ENCODE assay signal across 16 cellular contexts in the genomic region with DNA sequence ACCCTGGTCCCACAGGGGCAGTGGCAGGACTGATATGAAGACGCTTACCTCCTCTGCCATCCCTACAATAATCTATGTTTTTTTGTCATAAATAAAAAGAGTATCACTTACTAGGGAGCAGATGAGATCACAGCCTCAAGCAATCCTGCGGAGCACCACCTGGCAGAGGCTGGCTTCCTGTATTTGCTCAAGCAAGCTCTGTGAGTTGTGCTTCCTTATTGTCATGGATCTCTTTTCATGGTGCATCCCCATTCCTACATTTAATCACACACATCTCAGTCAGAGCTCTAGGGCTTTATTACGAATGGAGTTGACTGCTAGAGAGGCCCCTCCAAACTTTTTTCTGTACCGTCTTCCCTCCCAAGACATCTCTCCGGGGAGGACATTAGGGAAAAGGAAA.
DNase-seq lines count a peak whose midpoint lies in the region; TF ChIP-seq lines count a peak whose summit lies in the region.
"Had no signal": no experiment of that assay in that cellular context is flagged by ENCODE, and none has a peak within 500 bp of the region (broad histone marks: within the 10 kb centered on the region; RNA-seq: fewer than 3 reads in every experiment).

No MANE protein-coding gene starts in this region.

- in situ Hi-C loops in transverse colon (cut with MboI; ENCODE audit: low pct_ligation_motif_present in 1 of 4, low pct_unique_long_range_greater_than_20kb in 1 of 4, low sequenced_read_pairs in 3 of 4): no loop called here

- TF ChIP-seq POLR2A in transverse colon (IDR thresholded peaks at IDR 0.05): no peak

- no peaks in the 10 kb centered on the region for H3K4me1 ChIP-seq in transverse colon

- peak; percentile 57 for DNase-seq in NCI-H2171 treated with DMSO at 0.1 percent for 48 hours (lab: John Stamatoyannopoulos, UW)
- no peak for DNase-seq in NCI-H2171 (lab: John Stamatoyannopoulos, UW)
- DNase-seq in NCI-H748 (lab: John Stamatoyannopoulos, UW; ENCODE audit: unreplicated experiment): peak; percentile 66
- DNase-seq in epithelial cell of prostate (ENCODE audit: low read depth, low spot score): peak; percentile 45
- peak; percentile 44 for DNase-seq in transverse colon
- DNase-seq in GM19240 (ENCODE audit: insufficient read length, low spot score): no peak
- DNase-seq in GDM1 (lab: John Stamatoyannopoulos, UW): no peak
- no peak for DNase-seq in COR-L47 (lab: John Stamatoyannopoulos, UW)
- DNase-seq: activated CD4-positive, alpha-beta T cell treated with anti-CD3 and anti-CD28 coated beads, Interleukin-2, amount 50 U/mL, for 1 hour; amygdala; CD4-positive, alpha-beta memory T cell; cortex of kidney; NCI-H446; stomach; T-helper 9 cell had no signal

- H3K4me3 ChIP-seq in transverse colon: no peak overlapping the region
- H3K4me3 ChIP-seq: skin epidermis, stomach had no signal

- WGBS in transverse colon (ENCODE audit: low coverage in 1 of 2), 2 donors: 63 to 67% methylated on average over 5 of the region's 5 CpGs

- no peak for TF ChIP-seq EP300 in transverse colon (IDR thresholded peaks at IDR 0.05; ENCODE audit: low read depth)

- no peak for TF ChIP-seq CTCF in transverse colon (IDR thresholded peaks at IDR 0.05)

- H3K27ac ChIP-seq in epithelial cell of prostate: no peak overlapping the region
- no peak overlapping the region for H3K27ac ChIP-seq in transverse colon
- H3K27ac ChIP-seq: skin epidermis, stomach had no signal

- no peaks in the 10 kb centered on the region for H3K27me3 ChIP-seq in transverse colon
- H3K27me3 ChIP-seq: stomach had no signal

- H3K9me3 ChIP-seq in transverse colon: no peaks in the 10 kb centered on the region
- H3K9me3 ChIP-seq: stomach had no signal

- intact Hi-C loops in transverse colon (cut with DNase I; ENCODE audit: low total_unique reads): no loop called here

- no peaks in the 10 kb centered on the region for H3K36me3 ChIP-seq in transverse colon
- H3K36me3 ChIP-seq: stomach had no signal

Comparison
In these comparisons a context has a peak if more than half of its experiments do, and no peak if none do; other contexts are left out.
1. DNase-seq: peak in NCI-H2171 treated with DMSO at 0.1 percent for 48 hours (single experiment), NCI-H748 (single experiment), epithelial cell of prostate (single experiment) and transverse colon (single experiment); none in NCI-H2171 (single experiment), GM19240 (single experiment), GDM1 (single experiment) and COR-L47 (single experiment).